ENCODE assay signal across 22 cellular contexts in the genomic region with DNA sequence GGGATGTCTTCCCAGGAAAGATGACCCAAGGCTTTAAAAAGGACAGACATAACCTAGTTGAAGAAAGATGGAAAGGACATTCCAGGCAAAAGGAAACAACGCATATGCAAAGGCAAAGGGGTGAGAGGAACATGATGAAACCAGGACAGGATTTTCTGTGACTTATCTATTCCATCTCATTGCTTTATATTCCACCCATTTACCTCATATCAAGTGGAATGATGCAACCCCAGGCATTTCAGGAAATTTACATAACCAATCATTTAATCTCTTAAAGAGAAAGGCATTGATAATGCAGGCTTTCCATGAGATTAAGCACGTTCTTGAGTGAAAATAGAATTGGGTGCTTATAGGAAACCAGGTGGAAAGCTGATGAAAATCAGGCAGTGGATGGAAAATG. TPM values are rescaled to one million over a fixed set of nuclear protein-coding genes. Genes with fewer than 3 reads are reported as not detected.
DNase-seq lines count a peak whose midpoint lies in the region; ATAC-seq and TF ChIP-seq lines count a peak whose summit lies in the region.
"Had no signal": no experiment of that assay in that cellular context is flagged by ENCODE, and none has a peak within 500 bp of the region (broad histone marks: within the 10 kb centered on the region; RNA-seq: fewer than 3 reads in every experiment).

No MANE protein-coding gene starts in this region.

- H3K9me3 ChIP-seq in A673 (ENCODE audit: low read depth, low read length, poor library complexity, severe bottlenecking), result no peaks in the 10 kb centered on the region
- H3K9me3 ChIP-seq in PC-3 (ENCODE audit: low read length), result no peaks in the 10 kb centered on the region
- no peaks in the 10 kb centered on the region for H3K9me3 ChIP-seq in hepatocyte (ENCODE audit: low read depth)
- H3K9me3 ChIP-seq: body of pancreas, prostate gland, thyroid gland had no signal

- H3K4me2 ChIP-seq in PC-3 (ENCODE audit: low read length), result peak overlapping the region; percentile 61
- peak overlapping the region; percentile 71 for H3K4me2 ChIP-seq in hepatocyte

- H3K27me3 ChIP-seq in A673 (replicated peaks; ENCODE audit: insufficient read depth, low read depth, low read length, poor library complexity) (no peaks in the 10 kb centered on the region), PC-3 (ENCODE audit: low read length) (no peaks in the 10 kb centered on the region), hepatocyte (no peaks in the 10 kb centered on the region)
- H3K27me3 ChIP-seq: body of pancreas, thyroid gland had no signal

- WGBS in hepatocyte (ENCODE audit: low lambda C conversion rate, missing lambda C conversion rate), result 83% methylated on average over 2 of the region's 2 CpGs

- DNase-seq in A673 (ENCODE audit: low spot score) (peak; percentile 81), PC-3 (peak; percentile 44), hepatocyte (ENCODE audit: low spot score) (no peak), renal cortical epithelial cell (ENCODE audit: low read depth) (peak; percentile 44), GM13976 (ENCODE audit: low spot score) (no peak), mucosa of gallbladder (ENCODE audit: low spot score) (no peak), GF-D8 (lab: John Stamatoyannopoulos, UW) (no peak)
- DNase-seq: activated CD4-positive, alpha-beta T cell treated with anti-CD3 and anti-CD28 coated beads, Interleukin-2, amount 50 U/mL, for 1 hour; activated naive CD4-positive, alpha-beta T cell treated with anti-CD3 and anti-CD28 coated beads, Interleukin-2, amount 10 ng/mL, durations not matched to agents 7 days and 5 days; CD4-positive, alpha-beta memory T cell; cortex of kidney; DMS53; H9; natural killer cell; NCI-H2081; T-cell; thyroid gland had no signal

- TF ChIP-seq CTCF in A673 (conservative IDR thresholded peaks at IDR 0.05; ENCODE audit: low read depth, low read length) (no peak), PC-3 (conservative IDR thresholded peaks at IDR 0.05; ENCODE audit: low read depth, low read length) (no peak), hepatocyte (IDR thresholded peaks at IDR 0.05; ENCODE audit: poor library complexity) (no peak), GM13976 (IDR thresholded peaks at IDR 0.05; ENCODE audit: borderline replicate concordance, control extremely low read depth, extremely low read depth, insufficient read depth, missing control alignments) (no peak)

- POLR2A ChIA-PET in A673 (lab: Charles Lee; ENCODE audit: low non-redundant PET) (no interaction called here), PC-3 (lab: Charles Lee; ENCODE audit: unreplicated experiment) (no interaction called here)

- H3F3A ChIP-seq in PC-3 (ENCODE audit: low read length, unreplicated experiment), result no peaks in the 10 kb centered on the region

- H3K36me3 ChIP-seq in A673 (ENCODE audit: insufficient read depth, low read length, poor library complexity, severe bottlenecking), result peaks cover 43% of the 10 kb centered on the region
- H3K36me3 ChIP-seq in PC-3 (ENCODE audit: low read depth, low read length), result no peaks in the 10 kb centered on the region
- no peaks in the 10 kb centered on the region for H3K36me3 ChIP-seq in hepatocyte (replicated peaks; ENCODE audit: insufficient read depth, low read depth)
- H3K36me3 ChIP-seq: prostate gland, thyroid gland had no signal

- H2AFZ ChIP-seq in PC-3 (ENCODE audit: low read length) (peak overlapping the region; percentile 34; the same call in 1 of the 2 replicates), hepatocyte (no peak overlapping the region)

- H3K27ac ChIP-seq in A673 (ENCODE audit: low read depth, low read length, poor library complexity, severe bottlenecking) (peak overlapping the region; percentile 97), PC-3 (ENCODE audit: low read length) (peak overlapping the region; percentile 88), hepatocyte (peak overlapping the region; percentile 92)
- H3K27ac ChIP-seq: epithelial cell of prostate, HL-60 had no signal

- no peak overlapping the region for H3K9ac ChIP-seq in PC-3 (ENCODE audit: low read length)

- H3K4me1 ChIP-seq in A673 (ENCODE audit: insufficient read depth, low read length, poor library complexity, severe bottlenecking), result peaks cover 77% of the 10 kb centered on the region
- H3K4me1 ChIP-seq in PC-3 (ENCODE audit: insufficient read depth, low read length), result peaks cover 45% of the 10 kb centered on the region
- H3K4me1 ChIP-seq in hepatocyte (ENCODE audit: insufficient read depth), result peaks cover 37% of the 10 kb centered on the region

- H3K79me2 ChIP-seq in PC-3 (ENCODE audit: low read length) (0 out of 2 replicates have a peak, but pooled peaks cover 2% of the 10 kb centered on the region), hepatocyte (peaks cover 13% of the 10 kb centered on the region)

- in situ Hi-C loops in GM13976 (cut with MboI; ENCODE audit: low sequenced_read_pairs, unreplicated experiment), result loop anchor here (10.0 kb wide), 1 partner anchor 353 kb away; no protein-coding TSS in a partner anchor

- H3K4me3 ChIP-seq in A673 (ENCODE audit: low read depth, low read length, poor library complexity, severe bottlenecking) (peak overlapping the region; percentile 29), PC-3 (ENCODE audit: low read length) (no peak overlapping the region), hepatocyte (no peak overlapping the region)
- H3K4me3 ChIP-seq: body of pancreas, prostate gland, thyroid gland had no signal

- CTCF ChIA-PET in A673 (lab: Charles Lee) (no interaction called here), PC-3 (lab: Charles Lee) (no interaction called here)

- intact Hi-C loops in A673 (cut with micrococcal nuclease; ENCODE audit: unreplicated experiment) (loop anchor here (5.0 kb wide), 2 partner anchors 155 to 480 kb away; no protein-coding TSS in a partner anchor), PC-3 (cut with micrococcal nuclease) (loop anchor here (5.0 kb wide), 2 partner anchors 155 to 230 kb away; no protein-coding TSS in a partner anchor)

- BruUV-seq in A673 (replicated peaks; lab: Mats Ljungman, UMichigan) (no TSS peak), PC-3 (replicated peaks; lab: Mats Ljungman, UMichigan) (no TSS peak)

- no peak for ATAC-seq in PC-3
- ATAC-seq in GM18909 (IDR thresholded peaks at IDR 0.05; ENCODE audit: poor library complexity, unreplicated experiment), result no peak
- ATAC-seq: body of pancreas, natural killer cell, T-cell had no signal

- H4K20me1 ChIP-seq in PC-3 (ENCODE audit: low read length), result no peaks in the 10 kb centered on the region
- H4K20me1 ChIP-seq in hepatocyte (ENCODE audit: insufficient read depth, poor library complexity, severe bottlenecking), result no peaks in the 10 kb centered on the region

- H3K9me2 ChIP-seq in PC-3 (replicated peaks; ENCODE audit: low read length) (no peaks in the 10 kb centered on the region), hepatocyte (replicated peaks; ENCODE audit: insufficient read depth) (no peaks in the 10 kb centered on the region)

RNA-seq across cellular contexts. Expression of a gene that starts 13.0 kb away (rescaled TPM):
- total RNA-seq in A673 (2021) (82.7 and 89.1 TPM in 2 replicates), PC-3 (2014; rRNA removed) (17.3 and 17.7 TPM in 2 replicates), hepatocyte (17.6 and 18.9 TPM in 2 replicates), renal cortical epithelial cell (2.8 and 6.8 TPM in 2 replicates), mucosa of gallbladder (18.2 TPM)
- 6.8 and 7.7 TPM in 2 replicates for polyA plus RNA-seq in hepatocyte
- polyA plus RNA-seq: CD4-positive, alpha-beta memory T cell had no signal

Comparison
In these comparisons a context has a peak if more than half of its experiments do, and no peak if none do; other contexts are left out.
1. DNase-seq: peak in A673 (single experiment), PC-3 (single experiment) and renal cortical epithelial cell (single experiment); none in hepatocyte (single experiment), GM13976 (single experiment), mucosa of gallbladder (single experiment) and GF-D8 (single experiment).
2. Peak in every context shown above with its lines, with median percentiles within 50 percentile points of each other: H3K27ac ChIP-seq.